ENCODE assay signal across 27 cellular contexts in the genomic region with DNA sequence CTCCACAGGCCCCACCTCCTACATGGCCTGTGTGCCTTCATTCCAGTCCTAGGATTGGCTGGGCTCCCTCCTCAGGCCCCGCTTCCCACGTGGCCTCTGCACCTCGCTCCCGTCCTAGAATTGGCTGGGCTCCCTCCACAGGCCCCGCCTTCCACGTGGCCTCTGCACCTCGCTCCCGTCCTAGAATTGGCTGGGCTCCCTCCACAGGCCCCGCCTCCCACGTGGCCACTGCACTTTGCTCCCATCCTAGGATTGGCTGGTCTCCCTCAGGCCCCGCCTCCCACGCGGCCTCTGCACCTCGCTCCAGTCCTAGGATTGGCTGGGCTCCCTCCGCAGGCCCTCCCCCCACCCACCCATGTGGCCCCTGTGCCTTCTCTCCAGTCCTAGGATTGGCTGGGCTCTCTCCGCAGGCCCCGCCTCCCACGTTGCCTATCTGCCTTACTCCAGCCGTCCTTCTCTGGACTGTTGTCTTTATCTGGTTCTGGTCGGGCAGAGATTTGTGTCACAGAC. TPM values are rescaled to one million over a fixed set of nuclear protein-coding genes. Genes with fewer than 3 reads are reported as not detected.
DNase-seq lines count a peak whose midpoint lies in the region; ATAC-seq, FAIRE-seq and TF ChIP-seq lines count a peak whose summit lies in the region.
"Had no signal": no experiment of that assay in that cellular context is flagged by ENCODE, and none has a peak within 500 bp of the region (broad histone marks: within the 10 kb centered on the region; RNA-seq: fewer than 3 reads in every experiment).

No MANE protein-coding gene starts in this region.

- no peaks in the 10 kb centered on the region for H3K4me1 ChIP-seq in HEK293 (ENCODE audit: control insufficient read depth, insufficient read depth, low read length)
- peaks cover 0 to 17% of the 10 kb centered on the region in 2 experiments; a peak in 1 of 5 replicates for H3K4me1 ChIP-seq in K562 (replicated peaks in 1 of 2; ENCODE audit: control insufficient read depth in 2 of 2, insufficient read depth in 2 of 2, low read length in 2 of 2)
- H3K4me1 ChIP-seq in osteoblast (ENCODE audit: insufficient read depth, low read length), result no peaks in the 10 kb centered on the region
- H3K4me1 ChIP-seq: A549, BE2C, HAP-1 had no signal

- H2AFZ ChIP-seq in K562 (ENCODE audit: low read depth, low read length) (no peak overlapping the region), osteoblast (ENCODE audit: low read length) (no peak overlapping the region)
- H2AFZ ChIP-seq: GM23338 had no signal

- TF ChIP-seq EP300 in K562 (IDR thresholded peaks at IDR 0.05; ENCODE audit: low read length), result no peak

- no peak for FAIRE-seq in K562 (lab: Jason Lieb, UNC)
- FAIRE-seq: A549, D721Med, GM12878, GM19239 had no signal

- no peak overlapping the region for H3K4me3 Mint-ChIP-seq in activated CD4-positive, alpha-beta T cell treated with anti-CD3 and anti-CD28 coated beads, Interleukin-2, amount 10 ng/mL, durations not matched to agents 24 days and 14 days
- H3K4me3 Mint-ChIP-seq: CD14-positive monocyte; CD4-positive, alpha-beta T cell; CD8-positive, alpha-beta memory T cell; GM23338; HFFc6 had no signal

- no peak overlapping the region for H3K9ac ChIP-seq in K562 (ENCODE audit: insufficient read depth in 1 of 2, low read depth in 2 of 2, low read length in 2 of 2)
- H3K9ac ChIP-seq: BLaER1 treated with 17β-estradiol and CSF1 and Interleukin-3, amounts not matched to agents 10 nM and 100 nM had no signal

- H3K9me3 Mint-ChIP-seq in activated CD4-positive, alpha-beta T cell treated with anti-CD3 and anti-CD28 coated beads, Interleukin-2, amount 10 ng/mL, durations not matched to agents 24 days and 14 days, result no peaks in the 10 kb centered on the region
- H3K9me3 Mint-ChIP-seq: CD4-positive, alpha-beta T cell; CD8-positive, alpha-beta memory T cell; GM23338; HFFc6 had no signal

- no peaks in the 10 kb centered on the region for H3K4me1 Mint-ChIP-seq in activated CD4-positive, alpha-beta T cell treated with anti-CD3 and anti-CD28 coated beads, Interleukin-2, amount 10 ng/mL, durations not matched to agents 24 days and 14 days
- H3K4me1 Mint-ChIP-seq: CD14-positive monocyte; CD8-positive, alpha-beta memory T cell; GM23338 had no signal

- no TSS peak for BruUV-seq in K562 (replicated peaks; lab: Mats Ljungman, UMichigan)

- H3K27ac ChIP-seq in HEK293 (ENCODE audit: extremely low read depth, low read depth, low read length) (no peak overlapping the region), K562 (ENCODE audit: extremely low read depth, low read depth, low read length) (no peak overlapping the region), osteoblast (ENCODE audit: low read depth, low read length) (no peak overlapping the region), brain microvascular endothelial cell (no peak overlapping the region)
- H3K27ac ChIP-seq: A549; BLaER1 treated with 17β-estradiol and CSF1 and Interleukin-3, amounts not matched to agents 10 nM and 100 nM had no signal

- no peak for TF ChIP-seq RAD21 in K562 (CRISPR knock-in tag; conservative IDR thresholded peaks at IDR 0.05 in 1 of 2, IDR thresholded peaks at IDR 0.05 in 1 of 2)

- TF ChIP-seq CTCF in HEK293 (tag by site-specific recombination; IDR thresholded peaks at IDR 0.05), result no peak
- no peak for TF ChIP-seq CTCF in K562 (IDR thresholded peaks at IDR 0.05 in 2 of 3, conservative IDR thresholded peaks at IDR 0.05 in 1 of 3; ENCODE audit: insufficient read depth in 2 of 3, low read depth in 1 of 3, low read length in 3 of 3)
- no peak for TF ChIP-seq CTCF in osteoblast (IDR thresholded peaks at IDR 0.05; ENCODE audit: extremely low read depth, low read depth, low read length)
- no peak for TF ChIP-seq CTCF in brain microvascular endothelial cell (IDR thresholded peaks at IDR 0.05; ENCODE audit: low read depth, low read length, missing control alignments)

- TF ChIP-seq POLR2A in K562 (conservative IDR thresholded peaks at IDR 0.05), result no peak

- H4K20me1 ChIP-seq in K562 (replicated peaks; ENCODE audit: control insufficient read depth, insufficient read depth, low read length) (no peaks in the 10 kb centered on the region), osteoblast (ENCODE audit: insufficient read depth, low read length) (peaks cover 32% of the 10 kb centered on the region)

- H3K9me1 ChIP-seq in K562 (ENCODE audit: control insufficient read depth, insufficient read depth, low read length), result no peaks in the 10 kb centered on the region

- H3K79me2 ChIP-seq in K562 (ENCODE audit: control insufficient read depth, insufficient read depth, low read length) (no peaks in the 10 kb centered on the region), osteoblast (ENCODE audit: insufficient read depth, low read length) (no peaks in the 10 kb centered on the region)

- peaks cover 19% of the 10 kb centered on the region for H3K36me3 Mint-ChIP-seq in activated CD4-positive, alpha-beta T cell treated with anti-CD3 and anti-CD28 coated beads, Interleukin-2, amount 10 ng/mL, durations not matched to agents 24 days and 14 days (ENCODE audit: low read depth)

- H3K27ac Mint-ChIP-seq in activated CD4-positive, alpha-beta T cell treated with anti-CD3 and anti-CD28 coated beads, Interleukin-2, amount 10 ng/mL, durations not matched to agents 24 days and 14 days, result no peak overlapping the region
- H3K27ac Mint-ChIP-seq: CD4-positive, alpha-beta T cell; GM23338; HFFc6 had no signal

- CTCF ChIA-PET in HEK293 (lab: Yijun Ruan, JAX), result interaction anchor here (0.6 kb wide), 1 partner anchor 250 kb away, joined by 5 read pairs; no protein-coding TSS in a partner anchor
- CTCF ChIA-PET in K562 (lab: Yijun Ruan, JAX; ENCODE audit: low intra/inter-chr PET ratio), result no interaction called here

- no peak overlapping the region for H3K4me2 ChIP-seq in K562 (ENCODE audit: insufficient read depth, low read length)
- no peak overlapping the region for H3K4me2 ChIP-seq in osteoblast (ENCODE audit: insufficient read depth, low read length)
- H3K4me2 ChIP-seq: A549; BLaER1 treated with 17β-estradiol and CSF1 and Interleukin-3, amounts not matched to agents 10 nM and 100 nM; GM23338 had no signal

- H3K27me3 Mint-ChIP-seq in activated CD4-positive, alpha-beta T cell treated with anti-CD3 and anti-CD28 coated beads, Interleukin-2, amount 10 ng/mL, durations not matched to agents 24 days and 14 days, result no peaks in the 10 kb centered on the region
- H3K27me3 Mint-ChIP-seq: CD4-positive, alpha-beta T cell; CD8-positive, alpha-beta memory T cell had no signal

- no peaks in the 10 kb centered on the region; the same call in none of the 2 replicates for H3K36me3 ChIP-seq in H7 (replicated peaks; ENCODE audit: control insufficient read depth, insufficient read depth, low read length)
- peaks cover 0 to 60% of the 10 kb centered on the region in 2 experiments; a peak in 1 of 3 replicates for H3K36me3 ChIP-seq in HEK293 (ENCODE audit: control insufficient read depth in 2 of 2, insufficient read depth in 1 of 2, low read length in 2 of 2)
- peaks cover 37% of the 10 kb centered on the region; the same call in 2 of the 3 replicates for H3K36me3 ChIP-seq in K562 (ENCODE audit: control insufficient read depth, insufficient read depth, low read length)
- peaks cover 25% of the 10 kb centered on the region for H3K36me3 ChIP-seq in osteoblast (ENCODE audit: insufficient read depth, low read length)
- peaks cover 34% of the 10 kb centered on the region for H3K36me3 ChIP-seq in brain microvascular endothelial cell (replicated peaks)

- H3K9me3 ChIP-seq in HEK293 (ENCODE audit: control insufficient read depth, insufficient read depth, low read depth, low read length) (no peaks in the 10 kb centered on the region), K562 (replicated peaks; ENCODE audit: control insufficient read depth, insufficient read depth, low read depth, low read length) (no peaks in the 10 kb centered on the region), osteoblast (ENCODE audit: low read depth, low read length) (no peaks in the 10 kb centered on the region)
- H3K9me3 ChIP-seq: A549; BE2C; BLaER1 treated with 17β-estradiol and CSF1 and Interleukin-3, amounts not matched to agents 10 nM and 100 nM; HAP-1 had no signal

- no peak; the same call in 1 of the 3 replicates for ATAC-seq in K562
- ATAC-seq: A549, GM12878, GM23338 had no signal

- DNase-seq in H7, result peak; percentile 73
- DNase-seq in K562 (ENCODE audit: extremely low read depth in 1 of 4, low spot score in 3 of 4), result peak in 2 of 4 experiments; percentile 6 to 18
- peak; percentile 84 for DNase-seq in osteoblast (ENCODE audit: insufficient read length, low spot score, missing footprints)
- no peak for DNase-seq in brain microvascular endothelial cell
- no peak for DNase-seq in activated CD4-positive, alpha-beta T cell treated with anti-CD3 and anti-CD28 coated beads, Interleukin-2, amount 10 ng/mL, durations not matched to agents 24 days and 14 days
- no peak for DNase-seq in NCI-H2171 (lab: John Stamatoyannopoulos, UW)
- DNase-seq: 8988T; ACHN; AML-193; BE2C; CD4-positive, alpha-beta T cell; CD8-positive, alpha-beta memory T cell; DMS 273 treated with DMSO at 0.1 percent for 48 hours; DMS79; EL; GDM1; HFFc6 had no signal

- H3K4me3 ChIP-seq in H7 (ENCODE audit: insufficient read depth, low read depth, low read length), result no peak overlapping the region
- no peak overlapping the region for H3K4me3 ChIP-seq in HEK293 (ENCODE audit: low read depth, low read length)
- no peak overlapping the region for H3K4me3 ChIP-seq in K562
- no peak overlapping the region for H3K4me3 ChIP-seq in osteoblast (ENCODE audit: insufficient read depth, low read length)
- no peak overlapping the region for H3K4me3 ChIP-seq in brain microvascular endothelial cell (ENCODE audit: low read depth, low read length)
- H3K4me3 ChIP-seq: A549; BLaER1 treated with 17β-estradiol and CSF1 and Interleukin-3, amounts not matched to agents 10 nM and 100 nM; GM12878; GM23338; HAP-1 had no signal

- no peaks in the 10 kb centered on the region for H3K27me3 ChIP-seq in H7 (ENCODE audit: control insufficient read depth, insufficient read depth, low read length)
- H3K27me3 ChIP-seq in K562 (ENCODE audit: control insufficient read depth in 2 of 2, insufficient read depth in 2 of 2, low read length in 2 of 2), result no peaks in the 10 kb centered on the region
- no peaks in the 10 kb centered on the region for H3K27me3 ChIP-seq in osteoblast (ENCODE audit: insufficient read depth, low read length)
- H3K27me3 ChIP-seq in brain microvascular endothelial cell (replicated peaks), result no peaks in the 10 kb centered on the region
- H3K27me3 ChIP-seq: BE2C; BLaER1 treated with 17β-estradiol and CSF1 and Interleukin-3, amounts not matched to agents 10 nM and 100 nM had no signal

- WGBS in K562 (ENCODE audit: insufficient coverage, low coverage, missing lambda C conversion rate), result 80% methylated on average over 17 of the region's 20 CpGs

- in situ Hi-C loops in K562 (cut with MboI), result no loop called here
- in situ Hi-C loops in brain microvascular endothelial cell (cut with HindIII; ENCODE audit: low pct_ligation_motif_present, low sequenced_read_pairs), result no loop called here

- intact Hi-C loops in K562 (cut with micrococcal nuclease), result no loop called here
- intact Hi-C loops in activated CD4-positive, alpha-beta T cell treated with anti-CD3 and anti-CD28 coated beads, Interleukin-2, amount 10 ng/mL, durations not matched to agents 24 days and 14 days (cut with micrococcal nuclease), result no loop called here

- POLR2A ChIA-PET in HEK293 (lab: Yijun Ruan, JAX) (no interaction called here), K562 (lab: Yijun Ruan, JAX) (no interaction called here)

RNA-seq across cellular contexts. Expression of a gene that starts 45.3 kb away (rescaled TPM):
- total RNA-seq in H7 (2014; rRNA removed; shearing (Covaris generic)), result 1.4 and 2.3 TPM in 2 replicates
- 0.19 and 0.35 TPM in 2 replicates for total RNA-seq in K562 (2011; cell fraction: chromatin; rRNA removed; ENCODE audit: low replicate concordance)
- total RNA-seq in K562 (2011; cell fraction: nucleolus; rRNA removed), result 0.13 and 0.17 TPM in 2 replicates
- 0.22 TPM in 1 of 2 replicates, not detected in the other for total RNA-seq in K562 (2011; cell fraction: nucleoplasm; rRNA removed)
- total RNA-seq in K562 (2014; rRNA removed) (0.04 TPM in 1 of 2 replicates, not detected in the other), K562 (2014; rRNA removed; fragmentation: Illumina TruSeq; extraction: Trizol) (not detected in 2 replicates), K562 (2015; rRNA removed; fragmentation: Illumina TruSeq; extraction: Trizol) (not detected in 2 replicates), K562 (2021) (0.02 and 0.04 TPM in 2 replicates), osteoblast (under 0.01 TPM in 2 replicates)
- polyA plus RNA-seq in K562 (2011; rRNA removed) (0.04 TPM in 1 of 2 replicates, not detected in the other), K562 (2014; fragmentation: Illumina TruSeq; extraction: Trizol) (0.03 TPM in 1 of 2 replicates, not detected in the other), K562 (2014; fragmentation: Nextera tagmentation; extraction: Ambion mirVana) (not detected), K562 (2014; rRNA removed) (0.01 TPM in 1 of 2 replicates, not detected in the other)
- 0.01 TPM in 2 replicates for polyA plus RNA-seq in K562 (2011; cell fraction: cytosol; rRNA removed)
- polyA plus RNA-seq in K562 (2011; cell fraction: nucleus; rRNA removed), result 0.04 and 0.14 TPM in 2 replicates
- 0.01 and 0.10 TPM in 2 replicates for polyA plus RNA-seq in K562 (2012)
- 0.03 TPM in 1 of 2 replicates, not detected in the other for polyA minus RNA-seq in K562 (2011; rRNA and poly(A)+ RNA removed)
- not detected in 2 replicates for polyA minus RNA-seq in K562 (2011; cell fraction: cytosol; rRNA and poly(A)+ RNA removed)
- polyA minus RNA-seq in K562 (2011; cell fraction: nucleus; rRNA and poly(A)+ RNA removed), result under 0.01 and 0.11 TPM in 2 replicates
- total RNA-seq in activated CD4-positive, alpha-beta T cell treated with anti-CD3 and anti-CD28 coated beads, Interleukin-2, amount 10 ng/mL, durations not matched to agents 24 days and 14 days, result not detected in 2 replicates
- total RNA-seq: CD4-positive, alpha-beta T cell; CD8-positive, alpha-beta memory T cell; H4; HFFc6 had no signal
- polyA plus RNA-seq: CD14-positive monocyte; CD8-positive, alpha-beta memory T cell had no signal

Comparison
In these comparisons a context has a peak if more than half of its experiments do, and no peak if none do; other contexts are left out.
1. DNase-seq: peak in H7 (single experiment) and osteoblast (single experiment); none in brain microvascular endothelial cell (single experiment), activated CD4-positive, alpha-beta T cell treated with anti-CD3 and anti-CD28 coated beads, Interleukin-2, amount 10 ng/mL, durations not matched to agents 24 days and 14 days (single experiment) and NCI-H2171 (single experiment).